ENCODE assay signal across 19 cellular contexts in genomic region chrX:78387364-78387763, GRCh38.
"Had no signal": no experiment of that assay in that cellular context is flagged by ENCODE, and none has a peak within 500 bp of the region (broad histone marks: within the 10 kb centered on the region; RNA-seq: fewer than 3 reads in every experiment).

No MANE protein-coding gene starts in this region.

- DNase-seq: cortex of kidney; effector memory CD8-positive, alpha-beta T cell; foreskin fibroblast; heart left ventricle; kidney; natural killer cell; occipital lobe; ovary; posterior cingulate gyrus; psoas muscle; right cardiac atrium; sigmoid colon; spleen; stimulated activated CD4-positive, alpha-beta T cell treated with anti-CD3 and anti-CD28 coated beads, Interleukin-4, amount 100 ng/mL, for 4 hours; stimulated activated naive B cell treated with anti-CD40 and anti-IgM and Interleukin-4, amounts not matched to agents 10 μg/mL and 1 μg/mL and 100 μg/mL, for 72 hours; stomach; thyroid gland; trophoblast cell had no signal

- FAIRE-seq: endometrium, kidney had no signal
